15 cellular contexts compared by ENCODE assay signal in genomic region chr13:109211616-109212015, GRCh38.
A peak's percentile ranks its signal among the peaks of the same experiment; 100 is the strongest.
DNase-seq lines count a peak whose midpoint lies in the region; TF ChIP-seq lines count a peak whose summit lies in the region.
"Had no signal": no experiment of that assay in that cellular context is flagged by ENCODE, and none has a peak within 500 bp of the region (broad histone marks: within the 10 kb centered on the region; RNA-seq: fewer than 3 reads in every experiment).

No MANE protein-coding gene starts in this region.

- no peaks in the 10 kb centered on the region for H3K9me3 ChIP-seq in HUES6 (ENCODE audit: control insufficient read depth, insufficient read depth, low read depth, low read length)
- H3K9me3 ChIP-seq: testis had no signal

- no peak overlapping the region for H3K9ac ChIP-seq in HUES6 (ENCODE audit: low read length)
- H3K9ac ChIP-seq: KMS-11 had no signal

- no peak for TF ChIP-seq CTCF in astrocyte of the spinal cord (IDR thresholded peaks at IDR 0.05; ENCODE audit: low read depth, low read length)

- H3K4me1 ChIP-seq in HUES6 (ENCODE audit: control insufficient read depth, insufficient read depth, low read length): peaks cover 7% of the 10 kb centered on the region; the same call in 1 of the 2 replicates
- H3K4me1 ChIP-seq: testis had no signal

- H3K27ac ChIP-seq in HUES6 (ENCODE audit: low read depth, low read length): peak overlapping the region; percentile 19; the same call in 1 of the 2 replicates
- H3K27ac ChIP-seq: KMS-11, testis had no signal

- H3K4me3 ChIP-seq in HUES6 (ENCODE audit: low read depth, low read length) (no peak overlapping the region), astrocyte of the spinal cord (ENCODE audit: low read depth, low read length) (no peak overlapping the region)
- H3K4me3 ChIP-seq: testis had no signal

- in situ Hi-C loops in astrocyte of the spinal cord (cut with HindIII; ENCODE audit: low sequenced_read_pairs): no loop called here

- H3K27me3 ChIP-seq in HUES6 (ENCODE audit: control insufficient read depth, insufficient read depth, low read length): no peaks in the 10 kb centered on the region
- H3K27me3 ChIP-seq: testis had no signal

- DNase-seq in AG08395 (ENCODE audit: low spot score) (peak; percentile 14), astrocyte of the spinal cord (ENCODE audit: low read depth, low spot score) (peak; percentile 47), islet precursor cell (peak; percentile 94), NCI-H1417 treated with DMSO at 0.1 percent for 48 hours (lab: John Stamatoyannopoulos, UW) (no peak), SHP77 treated with DMSO at 0.1 percent for 48 hours (lab: John Stamatoyannopoulos, UW) (no peak), DMS114 treated with DMSO at 0.1 percent for 48 hours (lab: John Stamatoyannopoulos, UW; ENCODE audit: unreplicated experiment) (no peak), GM19240 (ENCODE audit: insufficient read length, low spot score) (no peak)
- DNase-seq: ACHN, cortex of kidney, DMS153, NCI-H187 treated with DMSO at 0.1 percent for 48 hours, posterior cingulate gyrus, testis had no signal

- no peaks in the 10 kb centered on the region for H3K36me3 ChIP-seq in HUES6 (ENCODE audit: control insufficient read depth, insufficient read depth, low read length)

Comparison
In these comparisons a context has a peak if more than half of its experiments do, and no peak if none do; other contexts are left out.
1. DNase-seq: peak in AG08395 (single experiment), astrocyte of the spinal cord (single experiment) and islet precursor cell (single experiment); none in NCI-H1417 treated with DMSO at 0.1 percent for 48 hours (single experiment), SHP77 treated with DMSO at 0.1 percent for 48 hours (single experiment), DMS114 treated with DMSO at 0.1 percent for 48 hours (single experiment) and GM19240 (single experiment).